ENCODE assay signal across 25 cellular contexts in the genomic region with DNA sequence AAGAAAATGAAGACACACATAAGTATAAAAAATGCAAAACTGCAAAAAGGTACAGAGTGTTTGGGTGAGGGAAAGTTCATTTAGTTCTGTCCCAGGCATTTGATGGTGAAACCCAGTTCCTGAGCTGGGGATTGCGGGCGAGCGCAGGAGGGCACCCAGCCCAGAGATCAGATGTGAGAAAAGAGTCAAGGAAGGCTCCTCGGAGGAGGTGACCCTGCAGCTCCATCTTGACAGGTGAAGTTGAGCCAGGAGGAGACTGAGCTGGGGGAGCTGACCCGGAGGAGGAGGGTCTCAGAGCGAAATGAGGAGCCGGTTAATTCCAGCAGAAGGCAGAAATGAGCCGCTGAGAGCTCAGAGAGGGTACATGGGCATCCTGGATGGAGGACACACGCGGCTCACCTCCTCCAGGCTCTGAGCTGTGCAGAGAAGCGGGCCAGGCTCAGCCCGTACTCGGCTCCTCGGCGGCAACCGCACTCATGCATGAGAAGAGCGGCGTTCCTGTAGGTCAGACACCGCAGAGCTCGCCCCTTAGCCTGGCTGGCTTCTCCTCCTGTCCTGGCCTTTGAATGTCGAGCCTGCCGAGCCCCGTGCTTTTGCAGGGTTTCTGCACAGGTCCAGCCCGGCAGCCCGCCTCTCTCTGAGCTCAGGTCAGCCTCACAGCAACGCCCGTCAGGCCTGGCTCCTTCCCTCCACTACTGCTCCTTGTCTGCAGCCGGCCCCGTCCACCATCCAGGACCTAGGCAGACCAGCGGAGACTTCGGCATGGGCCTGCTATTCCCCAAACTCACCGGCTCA. TPM values are rescaled to one million over a fixed set of nuclear protein-coding genes. Genes with fewer than 3 reads are reported as not detected.
A peak's percentile ranks its signal among the peaks of the same experiment; 100 is the strongest.
DNase-seq lines count a peak whose midpoint lies in the region; ATAC-seq and TF ChIP-seq lines count a peak whose summit lies in the region.
"Had no signal": no experiment of that assay in that cellular context is flagged by ENCODE, and none has a peak within 500 bp of the region (broad histone marks: within the 10 kb centered on the region; RNA-seq: fewer than 3 reads in every experiment).

No MANE protein-coding gene starts in this region.

- H3K4me1 ChIP-seq in H9 (ENCODE audit: insufficient read depth, low read length) = peaks cover 2% of the 10 kb centered on the region; the same call in 1 of the 2 replicates
- H3K4me1 ChIP-seq: foreskin keratinocyte had no signal

- no peak overlapping the region for H3K23ac ChIP-seq in H9 (ENCODE audit: insufficient read length, low read depth, low read length)

- no peak overlapping the region for H2AK5ac ChIP-seq in H9 (ENCODE audit: insufficient read length, low read length)

- no peaks in the 10 kb centered on the region for H3K79me1 ChIP-seq in H9 (ENCODE audit: insufficient read depth, low read depth, low read length, poor library complexity, severe bottlenecking)

- peaks cover 0 to 5% of the 10 kb centered on the region in 2 experiments; a peak in 2 of 4 replicates for H3K4me1 Mint-ChIP-seq in H9
- H3K4me1 Mint-ChIP-seq in stimulated activated memory B cell treated with anti-CD40 and anti-IgM and Interleukin-4, amounts not matched to agents 10 μg/mL and 1 μg/mL and 100 μg/mL, for 72 hours = no peaks in the 10 kb centered on the region
- H3K4me1 Mint-ChIP-seq: activated naive CD8-positive, alpha-beta T cell treated with anti-CD3 and anti-CD28 coated beads, Interleukin-2, amount 50 U/mL, for 24 hours; brain had no signal

- H3K9ac ChIP-seq in H9 (ENCODE audit: extremely low read depth, insufficient read length, low read length) = no peak overlapping the region

- no peak overlapping the region for H2AFZ ChIP-seq in H9 (ENCODE audit: low read length)

- no peaks in the 10 kb centered on the region for H3K9me3 ChIP-seq in H9 (ENCODE audit: control insufficient read depth, low read depth, low read length)

- DNase-seq in DMS53 (lab: John Stamatoyannopoulos, UW) (peak; percentile 59), H9 (peak; percentile 29), glomerular visceral epithelial cell (ENCODE audit: extremely low spot score) (peak; percentile 38)
- no peak for DNase-seq in activated CD8-positive, alpha-beta memory T cell treated with anti-CD3 and anti-CD28 coated beads, Interleukin-2, amount 50 U/mL, for 48 hours
- DNase-seq: activated CD4-positive, alpha-beta memory T cell treated with anti-CD3 and anti-CD28 coated beads for 36 hours; activated naive CD8-positive, alpha-beta T cell treated with anti-CD3 and anti-CD28 coated beads, Interleukin-2, amount 50 U/mL, for 24 hours; effector CD4-positive, alpha-beta T cell; foreskin keratinocyte; H7; left colon; mesendoderm; NCI-H1092 treated with DMSO at 0.1 percent for 48 hours; NCI-H2029; NCI-H774; Right ventricle myocardium superior; stimulated activated CD4-positive, alpha-beta T cell treated with anti-CD3 and anti-CD28 coated beads, Interleukin-12 subunit alpha, Interleukin-12 subunit beta, amount 100 ng/mL, for 4 hours; stimulated activated CD4-positive, alpha-beta T cell treated with anti-CD3 and anti-CD28 coated beads, Interleukin-4, amount 100 ng/mL, for 4 hours; stimulated activated naive CD4-positive, alpha-beta T cell treated with Interleukin-2 at 50 U/mL for 16 hours; T-helper 9 cell had no signal

- no peak overlapping the region for H3K18ac ChIP-seq in H9 (ENCODE audit: insufficient read length, low read depth, low read length)

- H4K91ac ChIP-seq in H9 (ENCODE audit: insufficient read length, low read depth, low read length) = no peak overlapping the region

- H2BK120ac ChIP-seq in H9 (ENCODE audit: low read depth, low read length, poor library complexity, severe bottlenecking) = no peak overlapping the region

- H3K9me3 Mint-ChIP-seq in H9 = no peaks in the 10 kb centered on the region
- H3K9me3 Mint-ChIP-seq in stimulated activated memory B cell treated with anti-CD40 and anti-IgM and Interleukin-4, amounts not matched to agents 10 μg/mL and 1 μg/mL and 100 μg/mL, for 72 hours = no peaks in the 10 kb centered on the region
- H3K9me3 Mint-ChIP-seq: activated CD4-positive, alpha-beta memory T cell treated with anti-CD3 and anti-CD28 coated beads for 36 hours; activated naive CD8-positive, alpha-beta T cell treated with anti-CD3 and anti-CD28 coated beads, Interleukin-2, amount 50 U/mL, for 24 hours had no signal

- no peaks in the 10 kb centered on the region for H3K36me3 Mint-ChIP-seq in H9 (ENCODE audit: insufficient read depth in 1 of 3, low read depth in 3 of 3)
- no peaks in the 10 kb centered on the region for H3K36me3 Mint-ChIP-seq in stimulated activated memory B cell treated with anti-CD40 and anti-IgM and Interleukin-4, amounts not matched to agents 10 μg/mL and 1 μg/mL and 100 μg/mL, for 72 hours
- H3K36me3 Mint-ChIP-seq: activated CD4-positive, alpha-beta memory T cell treated with anti-CD3 and anti-CD28 coated beads for 36 hours; brain had no signal

- H3K14ac ChIP-seq in H9 (ENCODE audit: insufficient read depth, low read length) = no peak overlapping the region

- no peak overlapping the region for H3T11ph ChIP-seq in H9 (ENCODE audit: low read length)

- no peak overlapping the region for H4K8ac ChIP-seq in H9 (replicated peaks; ENCODE audit: insufficient read length, low read depth, low read length)

- H3K4me3 Mint-ChIP-seq in H9 = no peak overlapping the region
- no peak overlapping the region for H3K4me3 Mint-ChIP-seq in stimulated activated memory B cell treated with anti-CD40 and anti-IgM and Interleukin-4, amounts not matched to agents 10 μg/mL and 1 μg/mL and 100 μg/mL, for 72 hours
- H3K4me3 Mint-ChIP-seq: activated CD4-positive, alpha-beta memory T cell treated with anti-CD3 and anti-CD28 coated beads for 36 hours; activated naive CD8-positive, alpha-beta T cell treated with anti-CD3 and anti-CD28 coated beads, Interleukin-2, amount 50 U/mL, for 24 hours; brain had no signal

- H2BK5ac ChIP-seq in H9 (ENCODE audit: insufficient read length, low read length) = no peak overlapping the region

- H2BK20ac ChIP-seq in H9 (ENCODE audit: low read depth, low read length, poor library complexity, severe bottlenecking) = no peak overlapping the region

- no peak overlapping the region for H2BK15ac ChIP-seq in H9 (ENCODE audit: low read depth, low read length)

- no peaks in the 10 kb centered on the region for H3K23me2 ChIP-seq in H9 (ENCODE audit: insufficient read length, low read depth, low read length, poor library complexity, severe bottlenecking)

- no peaks in the 10 kb centered on the region for H4K20me1 ChIP-seq in H9 (ENCODE audit: control insufficient read depth, insufficient read depth, insufficient read length)

- no CpG with 5 or more reads among the region's 32 CpGs for WGBS in H9 (ENCODE audit: extremely low coverage, insufficient read length, low lambda C conversion rate)

- H2BK12ac ChIP-seq in H9 (ENCODE audit: insufficient read length, low read depth, low read length) = no peak overlapping the region

- no peak overlapping the region for H3K4me2 ChIP-seq in H9 (ENCODE audit: insufficient read depth, insufficient read length, low read length)

- no peak overlapping the region for H3K56ac ChIP-seq in H9 (ENCODE audit: insufficient read length, low read depth, low read length)

- no peak overlapping the region for H3K4ac ChIP-seq in H9 (ENCODE audit: low read depth, low read length)

- no peak overlapping the region for H3K27ac ChIP-seq in H9 (ENCODE audit: insufficient read length, low read depth, low read length)
- H3K27ac ChIP-seq: foreskin keratinocyte had no signal

- no peaks in the 10 kb centered on the region for H3K27me3 ChIP-seq in H9 (ENCODE audit: insufficient read depth, low read length)

- H3K27ac Mint-ChIP-seq in H9 = no peak overlapping the region
- H3K27ac Mint-ChIP-seq in stimulated activated memory B cell treated with anti-CD40 and anti-IgM and Interleukin-4, amounts not matched to agents 10 μg/mL and 1 μg/mL and 100 μg/mL, for 72 hours = no peak overlapping the region
- H3K27ac Mint-ChIP-seq: activated CD4-positive, alpha-beta memory T cell treated with anti-CD3 and anti-CD28 coated beads for 36 hours; activated naive CD8-positive, alpha-beta T cell treated with anti-CD3 and anti-CD28 coated beads, Interleukin-2, amount 50 U/mL, for 24 hours; brain had no signal

- no peak for TF ChIP-seq CTCF in H9 (conservative IDR thresholded peaks at IDR 0.05)

- ATAC-seq in stimulated activated memory B cell treated with anti-CD40 and anti-IgM and Interleukin-4, amounts not matched to agents 10 μg/mL and 1 μg/mL and 100 μg/mL, for 72 hours = peak; percentile 39
- ATAC-seq in HG02852 (IDR thresholded peaks at IDR 0.05; ENCODE audit: unreplicated experiment) = no peak
- ATAC-seq in HG03460 (IDR thresholded peaks at IDR 0.05; ENCODE audit: unreplicated experiment) = no peak
- ATAC-seq: activated naive CD8-positive, alpha-beta T cell treated with anti-CD3 and anti-CD28 coated beads, Interleukin-2, amount 50 U/mL, for 24 hours; foreskin keratinocyte; left colon had no signal

- H3K79me2 ChIP-seq in H9 (ENCODE audit: insufficient read depth, low read length) = no peaks in the 10 kb centered on the region

- H3K27me3 Mint-ChIP-seq in H9 (ENCODE audit: low read depth) = peaks cover 13% of the 10 kb centered on the region
- peaks cover 88% of the 10 kb centered on the region for H3K27me3 Mint-ChIP-seq in stimulated activated memory B cell treated with anti-CD40 and anti-IgM and Interleukin-4, amounts not matched to agents 10 μg/mL and 1 μg/mL and 100 μg/mL, for 72 hours

- no peak overlapping the region for H4K5ac ChIP-seq in H9 (ENCODE audit: insufficient read length, low read depth, low read length)

RNA-seq across cellular contexts. Expression of gene RAMP3, which starts 9.5 kb away (rescaled TPM):
- total RNA-seq in H9 (2021) = 0.63 and 0.66 TPM in 2 replicates
- total RNA-seq: activated CD4-positive, alpha-beta memory T cell treated with anti-CD3 and anti-CD28 coated beads for 36 hours; Daoy; foreskin keratinocyte; OCI-LY7 had no signal

RNA-seq across cellular contexts. Expression of gene TBRG4, which starts 36.6 kb away (rescaled TPM):
- 127 and 137 TPM in 2 replicates for total RNA-seq in H9 (2021)

RNA-seq across cellular contexts. Expression of gene NACAD, which starts 59.3 kb away (rescaled TPM):
- total RNA-seq in H9 (2021) = 6.4 and 8.0 TPM in 2 replicates
- total RNA-seq: OCI-LY7 had no signal
